Comparison of ENCODE assay signal across 1 cellular context in the genomic region with DNA sequence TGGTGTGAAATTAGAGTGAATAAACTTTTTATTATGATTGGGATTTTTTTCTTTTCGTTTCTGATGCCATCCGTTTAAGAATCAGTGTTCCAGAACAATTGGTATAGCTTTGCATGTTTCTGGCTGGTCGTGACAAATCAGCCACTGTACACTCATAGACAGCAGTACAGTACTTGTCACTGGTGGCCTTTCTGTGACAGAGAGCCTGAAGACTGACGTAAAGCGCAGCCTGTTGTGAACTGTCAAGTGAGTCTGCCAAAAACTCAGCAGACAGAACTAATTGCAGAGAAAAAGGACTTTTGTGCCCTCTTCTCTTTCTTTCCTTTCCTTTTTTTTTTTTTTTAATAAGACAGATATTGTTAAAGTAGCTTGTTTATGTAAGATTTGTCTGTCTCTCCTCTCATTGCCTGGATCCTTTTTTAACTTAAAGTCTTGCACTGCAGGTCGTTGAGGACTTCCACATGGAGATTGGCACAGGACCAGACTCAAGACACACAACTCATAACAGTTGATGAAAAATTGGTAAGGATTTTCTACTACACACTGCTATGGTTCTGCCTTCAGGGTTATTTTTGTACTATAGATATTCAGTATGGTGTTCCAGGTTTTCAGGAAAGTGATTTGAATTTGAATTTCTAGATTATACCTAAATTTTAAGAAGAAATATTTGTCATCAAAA.
TF ChIP-seq lines count a peak whose summit lies in the region.

No MANE protein-coding gene starts in this region.

TF ChIP-seq in HCT116, 20 proteins besides CTCF, POLR2A, EP300 and RAD21 (continued from another document):
- no peak for TF ChIP-seq POLR2AphosphoS5 (IDR thresholded peaks at IDR 0.05; ENCODE audit: low read depth, low read length)
